1 cellular context compared by ENCODE assay signal in genomic region chr4:138252551-138252950, GRCh38.
TF ChIP-seq lines count a peak whose summit lies in the region.

No MANE protein-coding gene starts in this region.

TF ChIP-seq in K562, 482 proteins besides CTCF, POLR2A, EP300 and RAD21 (continued from another document):
- TF ChIP-seq MGA (IDR thresholded peaks at IDR 0.05) (0 out of 2 replicates have a peak, but pooled peaks have one; percentile 15), FOSL1 (tag; conservative IDR thresholded peaks at IDR 0.05) (0 out of 2 replicates have a peak, but pooled peaks have one; percentile 48), CEBPB (tag; IDR thresholded peaks at IDR 0.05) (peak; percentile 75), MCM7 (IDR thresholded peaks at IDR 0.05) (no peak), TRIM24 (IDR thresholded peaks at IDR 0.05) (peak in 1 of 2 experiments; percentile 81; a peak in 2 of 4 replicates), ZNF449 (CRISPR knock-in tag; IDR thresholded peaks at IDR 0.05) (no peak), DPF2 (IDR thresholded peaks at IDR 0.05) (peak; percentile 71; the same call in 1 of the 2 replicates), KHSRP (IDR thresholded peaks at IDR 0.05) (no peak), JUND (IDR thresholded peaks at IDR 0.05; ENCODE audit: borderline replicate concordance, low read depth, low read length) (peak; percentile 45; the same call in 1 of the 2 replicates), JUND (tag; IDR thresholded peaks at IDR 0.05; ENCODE audit: borderline replicate concordance, low read depth, low read length) (no peak; the same call in 2 of the 3 replicates), TEAD4 (IDR thresholded peaks at IDR 0.05; ENCODE audit: low read length) (peak; percentile 17; the same call in 1 of the 2 replicates), TEAD4 (CRISPR knock-in tag; IDR thresholded peaks at IDR 0.05; ENCODE audit: borderline replicate concordance) (no peak), U2AF1 (optimal IDR thresholded peaks at IDR 0.05; ENCODE audit: low read depth, low read length) (no peak), MEIS2 (IDR thresholded peaks at IDR 0.05; ENCODE audit: partially characterized antibody) (peak; percentile 76), MAFF (IDR thresholded peaks at IDR 0.05; ENCODE audit: low read length) (peak; percentile 77; the same call in 1 of the 2 replicates), MAFG (tag; conservative IDR thresholded peaks at IDR 0.05) (peak; percentile 90), ZNF780A (CRISPR knock-in tag; IDR thresholded peaks at IDR 0.05) (no peak), KAT7 (CRISPR knock-in tag; IDR thresholded peaks at IDR 0.05; ENCODE audit: borderline replicate concordance) (no peak), SMARCA4 (IDR thresholded peaks at IDR 0.05) (peak; percentile 49), ZNF512 (tag; IDR thresholded peaks at IDR 0.05) (no peak)
- TF ChIP-seq, protein P1, sequence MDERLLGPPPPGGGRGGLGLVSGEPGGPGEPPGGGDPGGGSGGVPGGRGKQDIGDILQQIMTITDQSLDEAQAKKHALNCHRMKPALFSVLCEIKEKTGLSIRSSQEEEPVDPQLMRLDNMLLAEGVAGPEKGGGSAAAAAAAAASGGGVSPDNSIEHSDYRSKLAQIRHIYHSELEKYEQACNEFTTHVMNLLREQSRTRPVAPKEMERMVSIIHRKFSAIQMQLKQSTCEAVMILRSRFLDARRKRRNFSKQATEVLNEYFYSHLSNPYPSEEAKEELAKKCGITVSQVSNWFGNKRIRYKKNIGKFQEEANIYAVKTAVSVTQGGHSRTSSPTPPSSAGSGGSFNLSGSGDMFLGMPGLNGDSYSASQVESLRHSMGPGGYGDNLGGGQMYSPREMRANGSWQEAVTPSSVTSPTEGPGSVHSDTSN (CRISPR knock-in tag; IDR thresholded peaks at IDR 0.05; ENCODE audit: low read depth), result no peak
- TF ChIP-seq, protein P1 (tag; conservative IDR thresholded peaks at IDR 0.05; ENCODE audit: low read depth), result peak; percentile 36; the same call in 1 of the 2 replicates
- TF ChIP-seq, protein P2, sequence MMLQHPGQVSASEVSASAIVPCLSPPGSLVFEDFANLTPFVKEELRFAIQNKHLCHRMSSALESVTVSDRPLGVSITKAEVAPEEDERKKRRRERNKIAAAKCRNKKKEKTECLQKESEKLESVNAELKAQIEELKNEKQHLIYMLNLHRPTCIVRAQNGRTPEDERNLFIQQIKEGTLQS (IDR thresholded peaks at IDR 0.05), result peak; percentile 78
- TF ChIP-seq, protein P2 (CRISPR knock-in tag; conservative IDR thresholded peaks at IDR 0.05), result no peak
- TF ChIP-seq, protein P3, sequence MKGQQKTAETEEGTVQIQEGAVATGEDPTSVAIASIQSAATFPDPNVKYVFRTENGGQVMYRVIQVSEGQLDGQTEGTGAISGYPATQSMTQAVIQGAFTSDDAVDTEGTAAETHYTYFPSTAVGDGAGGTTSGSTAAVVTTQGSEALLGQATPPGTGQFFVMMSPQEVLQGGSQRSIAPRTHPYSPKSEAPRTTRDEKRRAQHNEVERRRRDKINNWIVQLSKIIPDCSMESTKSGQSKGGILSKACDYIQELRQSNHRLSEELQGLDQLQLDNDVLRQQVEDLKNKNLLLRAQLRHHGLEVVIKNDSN (CRISPR knock-in tag; IDR thresholded peaks at IDR 0.05), result no peak
